9 cellular contexts compared by ENCODE assay signal in the genomic region with DNA sequence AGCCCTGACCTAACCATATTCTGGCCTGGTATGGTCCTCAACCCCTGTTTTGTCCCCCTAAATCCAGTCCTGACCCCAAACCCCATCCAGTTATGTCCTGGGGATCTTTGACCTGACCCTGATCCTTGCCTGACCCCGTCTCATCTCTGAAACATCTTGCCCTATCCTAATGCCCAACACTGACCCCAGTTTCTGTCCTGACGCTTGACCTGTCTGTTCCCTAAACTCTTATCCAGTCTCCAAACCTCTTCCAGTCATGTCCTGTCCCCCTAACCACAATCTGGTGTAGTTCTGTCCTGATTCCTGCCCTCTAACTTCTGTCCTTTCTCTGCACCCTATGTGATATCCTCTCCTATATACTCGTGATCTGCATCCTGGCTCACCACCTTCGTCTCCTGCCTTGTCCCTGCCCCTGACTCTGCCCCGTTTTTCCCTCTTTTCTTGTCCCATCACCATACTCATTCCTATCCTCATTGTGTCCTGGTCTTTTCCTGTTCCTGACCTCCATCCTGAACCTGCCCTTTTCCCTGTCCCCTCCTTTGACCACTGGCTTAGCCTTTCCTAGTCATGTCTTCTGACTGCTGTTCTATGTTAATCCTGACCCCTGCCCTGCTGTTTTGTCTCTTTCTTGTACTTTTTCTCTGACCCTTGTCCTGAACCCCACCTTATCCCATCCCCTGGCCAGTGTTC. TPM values are rescaled to one million over a fixed set of nuclear protein-coding genes. Genes with fewer than 3 reads are reported as not detected.
DNase-seq lines count a peak whose midpoint lies in the region; ATAC-seq and TF ChIP-seq lines count a peak whose summit lies in the region.
"Had no signal": no experiment of that assay in that cellular context is flagged by ENCODE, and none has a peak within 500 bp of the region (broad histone marks: within the 10 kb centered on the region; RNA-seq: fewer than 3 reads in every experiment).

No MANE protein-coding gene starts in this region.

- TF ChIP-seq CTCF in fibroblast of the aortic adventitia (IDR thresholded peaks at IDR 0.05; ENCODE audit: insufficient read depth, low read length): no peak

- H3K27ac Mint-ChIP-seq in T-helper 17 cell: peak overlapping the region; percentile 90

- peaks cover 31% of the 10 kb centered on the region for H3K4me1 Mint-ChIP-seq in T-helper 17 cell

- DNase-seq in T-helper 17 cell: no peak
- no peak for DNase-seq in fibroblast of the aortic adventitia (ENCODE audit: low read depth)
- peak; percentile 2 for DNase-seq in retina
- DNase-seq in Ammon's horn (ENCODE audit: low spot score): no peak
- no peak for DNase-seq in GOT3 (lab: John Stamatoyannopoulos, UW)
- DNase-seq in foreskin melanocyte: no peak
- DNase-seq: amniotic stem cell had no signal

- H3K9me3 ChIP-seq in T-helper 17 cell (ENCODE audit: control insufficient read depth, low read length, poor library complexity, severe bottlenecking): no peaks in the 10 kb centered on the region

- H3K4me3 Mint-ChIP-seq in T-helper 17 cell: peak overlapping the region; percentile 78

- ATAC-seq in T-helper 17 cell: no peak
- ATAC-seq in HG02571 (IDR thresholded peaks at IDR 0.05; ENCODE audit: unreplicated experiment): no peak

- H3K27me3 Mint-ChIP-seq in T-helper 17 cell: no peaks in the 10 kb centered on the region

- peak overlapping the region; percentile 14; the same call in 1 of the 2 replicates for H3K4me3 ChIP-seq in GM08714 (ENCODE audit: low read length)
- H3K4me3 ChIP-seq in fibroblast of the aortic adventitia (ENCODE audit: low read depth, low read length): peak overlapping the region; percentile 58

- no peaks in the 10 kb centered on the region for H3K36me3 Mint-ChIP-seq in T-helper 17 cell (ENCODE audit: low read depth)

RNA-seq across cellular contexts. Expression of a gene that starts 4.6 kb away (rescaled TPM):
- total RNA-seq in T-helper 17 cell: 10 to 100 TPM; 10.8 to 11.8 TPM
- total RNA-seq in fibroblast of the aortic adventitia (ENCODE audit: low replicate concordance): 0.90 and 1.2 TPM in 2 replicates

RNA-seq across cellular contexts. Expression of a gene that starts 11.1 kb away (rescaled TPM):
- total RNA-seq in T-helper 17 cell: 10 to 100 TPM; 38.9 to 46.4 TPM
- 18.9 and 50.5 TPM in 2 replicates for total RNA-seq in fibroblast of the aortic adventitia (ENCODE audit: low replicate concordance)

RNA-seq across cellular contexts. Expression of a gene that starts 19.6 kb away (rescaled TPM):
- total RNA-seq in T-helper 17 cell (10 to 100 TPM; 18.8 to 20.6 TPM), fibroblast of the aortic adventitia (ENCODE audit: low replicate concordance) (2.6 and 17.8 TPM in 2 replicates)

RNA-seq across cellular contexts. Expression of a gene that starts 25.5 kb away (rescaled TPM):
- total RNA-seq in T-helper 17 cell (10 to 100 TPM; 69.9 to 73.5 TPM), fibroblast of the aortic adventitia (ENCODE audit: low replicate concordance) (66.5 and 73.9 TPM in 2 replicates)

RNA-seq across cellular contexts. Expression of a gene that starts 52.2 kb away (rescaled TPM):
- total RNA-seq in T-helper 17 cell (100 to 1,000 TPM; 107 to 123 TPM), fibroblast of the aortic adventitia (ENCODE audit: low replicate concordance) (11.9 and 15.7 TPM in 2 replicates)
